21 cellular contexts compared by ENCODE assay signal in the genomic region with DNA sequence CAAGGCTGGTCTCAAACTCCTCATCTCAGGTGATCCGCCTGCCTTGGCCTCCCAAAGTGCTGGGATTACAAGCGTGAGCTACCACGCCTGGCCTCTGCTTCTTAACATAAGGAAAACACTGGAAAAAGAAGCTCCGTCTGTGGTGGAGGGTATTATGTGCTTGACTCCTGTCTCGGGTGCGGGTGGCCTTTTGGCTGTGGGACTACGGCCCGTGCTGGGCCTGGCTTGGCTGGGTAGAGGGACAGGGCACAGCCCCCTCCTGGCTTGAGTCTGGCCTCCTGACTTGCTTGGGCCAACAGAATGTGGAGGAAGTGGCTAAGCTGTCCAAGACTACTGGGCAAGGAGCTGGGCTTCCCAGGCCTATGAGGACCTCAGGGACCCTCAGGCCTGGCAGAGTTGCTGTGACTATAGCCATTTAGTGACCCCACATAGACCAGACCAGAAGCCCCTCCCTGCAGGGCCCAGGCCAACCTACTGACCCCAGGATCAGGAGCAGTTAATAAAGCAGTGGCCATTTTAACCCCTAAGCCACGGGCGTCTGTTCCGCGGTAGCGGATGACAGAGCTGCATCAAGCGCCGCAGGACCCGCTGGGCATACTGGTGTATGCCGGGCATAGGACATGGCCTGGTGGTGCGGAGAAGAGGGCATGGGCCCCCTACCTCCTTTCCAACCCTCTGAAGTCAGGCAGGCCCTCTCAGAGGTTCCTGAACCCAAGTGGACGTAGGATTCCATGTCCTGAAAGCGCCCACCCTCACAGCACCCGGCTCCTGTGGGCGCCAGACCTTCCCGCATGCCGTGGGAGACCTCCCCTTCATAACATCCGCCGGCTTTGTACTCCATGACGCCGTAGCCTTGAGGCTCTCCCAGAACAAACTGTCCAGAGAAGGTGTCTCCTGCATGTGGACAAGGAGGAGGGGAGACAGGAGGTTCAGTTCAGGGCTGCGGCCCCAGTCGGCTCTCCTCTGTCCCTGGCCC. TPM values are rescaled to one million over a fixed set of nuclear protein-coding genes. Genes with fewer than 3 reads are reported as not detected.
DNase-seq lines count a peak whose midpoint lies in the region; ATAC-seq and TF ChIP-seq lines count a peak whose summit lies in the region.
"Had no signal": no experiment of that assay in that cellular context is flagged by ENCODE, and none has a peak within 500 bp of the region (broad histone marks: within the 10 kb centered on the region; RNA-seq: fewer than 3 reads in every experiment).

No MANE protein-coding gene starts in this region.

- DNase-seq in CD14-positive monocyte (ENCODE audit: low spot score): peak; percentile 37
- DNase-seq in GM12864 (ENCODE audit: low read depth): no peak
- DNase-seq in right cardiac atrium: peak in 2 of 3 donors; percentile 12 to 37
- DNase-seq in sigmoid colon: peak; percentile 63
- DNase-seq in NCI-H2081 treated with DMSO at 0.1 percent for 48 hours (lab: John Stamatoyannopoulos, UW): no peak
- no peak for DNase-seq in NCI-H2227 treated with DMSO at 0.1 percent for 48 hours (lab: John Stamatoyannopoulos, UW)
- no peak for DNase-seq in amniotic stem cell (lab: John Stamatoyannopoulos, UW)
- DNase-seq: activated T-cell treated with anti-CD3 and anti-CD28 coated beads, Interleukin-2, amount 50 U/mL, for 72 hours; DMS79; effector CD8-positive, alpha-beta T cell; erythroblast; foreskin melanocyte; GM23248; mesendoderm; MV-4-11; naive B cell; NCI-H1694; T-helper 1 cell had no signal

- H3K9me3 Mint-ChIP-seq in CD14-positive monocyte: no peaks in the 10 kb centered on the region
- H3K9me3 Mint-ChIP-seq: activated naive CD4-positive, alpha-beta T cell treated with anti-CD3 and anti-CD28 coated beads, Interleukin-2, amount 50 U/mL, for 72 hours; activated T-cell treated with anti-CD3 and anti-CD28 coated beads, Interleukin-2, amount 50 U/mL, for 72 hours; naive B cell; stimulated activated effector memory CD8-positive, alpha-beta T cell treated with anti-CD3 and anti-CD28 coated beads, Interleukin-12 subunit alpha, Interleukin-12 subunit beta, amount 100 ng/mL, for 72 hours had no signal

- H3K4me3 Mint-ChIP-seq in CD14-positive monocyte: no peak overlapping the region
- H3K4me3 Mint-ChIP-seq: activated T-cell treated with anti-CD3 and anti-CD28 coated beads, Interleukin-2, amount 50 U/mL, for 72 hours; stimulated activated effector memory CD8-positive, alpha-beta T cell treated with anti-CD3 and anti-CD28 coated beads, Interleukin-12 subunit alpha, Interleukin-12 subunit beta, amount 100 ng/mL, for 72 hours had no signal

- no peak for TF ChIP-seq POLR2A in sigmoid colon (IDR thresholded peaks at IDR 0.05)

- H3K9me3 ChIP-seq in right cardiac atrium (ENCODE audit: control insufficient read depth, low read length): no peaks in the 10 kb centered on the region
- H3K9me3 ChIP-seq in sigmoid colon: no peaks in the 10 kb centered on the region

- H3K27me3 Mint-ChIP-seq in CD14-positive monocyte (ENCODE audit: low read depth in 3 of 3): peaks cover 0 to 3% (median 0%) of the 10 kb centered on the region in 3 donors
- H3K27me3 Mint-ChIP-seq: naive B cell had no signal

- TF ChIP-seq EP300 in sigmoid colon (IDR thresholded peaks at IDR 0.05): no peak

- no peak for TF ChIP-seq CTCF in CD14-positive monocyte (IDR thresholded peaks at IDR 0.05)
- no peak for TF ChIP-seq CTCF in GM12864 (IDR thresholded peaks at IDR 0.05; ENCODE audit: low read depth, low read length, missing control alignments)
- no peak for TF ChIP-seq CTCF in sigmoid colon (IDR thresholded peaks at IDR 0.05)

- no peaks in the 10 kb centered on the region for H3K27me3 ChIP-seq in right cardiac atrium (ENCODE audit: control insufficient read depth, insufficient read depth)
- H3K27me3 ChIP-seq in sigmoid colon: no peaks in the 10 kb centered on the region

- peak overlapping the region in 1 of 7 donors; percentile 55 for H3K27ac Mint-ChIP-seq in CD14-positive monocyte
- H3K27ac Mint-ChIP-seq: activated naive CD4-positive, alpha-beta T cell treated with anti-CD3 and anti-CD28 coated beads, Interleukin-2, amount 50 U/mL, for 72 hours; activated T-cell treated with anti-CD3 and anti-CD28 coated beads, Interleukin-2, amount 50 U/mL, for 72 hours; stimulated activated effector memory CD8-positive, alpha-beta T cell treated with anti-CD3 and anti-CD28 coated beads, Interleukin-12 subunit alpha, Interleukin-12 subunit beta, amount 100 ng/mL, for 72 hours had no signal

- intact Hi-C loops in CD14-positive monocyte (cut with micrococcal nuclease) (no loop called here), right cardiac atrium (cut with DNase I) (no loop called here), sigmoid colon (cut with DNase I) (no loop called here)

- H3K36me3 ChIP-seq in sigmoid colon: peaks cover 0 to 10% (median 0%) of the 10 kb centered on the region in 4 donors

- WGBS in right cardiac atrium: 94% methylated on average over 30 of the region's 30 CpGs
- WGBS in sigmoid colon, 2 donors: 96 to 97% methylated on average over 30 of the region's 30 CpGs

- H3K4me1 ChIP-seq in right cardiac atrium (ENCODE audit: control insufficient read depth, insufficient read depth, low read length) (no peaks in the 10 kb centered on the region), sigmoid colon (peaks cover 0 to 17% (median 14%) of the 10 kb centered on the region in 4 donors)
- H3K4me1 ChIP-seq: parathyroid adenoma had no signal

- peak overlapping the region; percentile 54 for H3K4me3 ChIP-seq in GM12864 (ENCODE audit: low read depth, low read length)
- no peak overlapping the region for H3K4me3 ChIP-seq in right cardiac atrium (ENCODE audit: low read length)
- H3K4me3 ChIP-seq in sigmoid colon: no peak overlapping the region
- H3K4me3 ChIP-seq: GM23248 had no signal

- ATAC-seq in right cardiac atrium: no peak
- ATAC-seq: activated naive CD4-positive, alpha-beta T cell treated with anti-CD3 and anti-CD28 coated beads, Interleukin-2, amount 50 U/mL, for 72 hours; activated T-cell treated with anti-CD3 and anti-CD28 coated beads, Interleukin-2, amount 50 U/mL, for 72 hours; stimulated activated effector memory CD8-positive, alpha-beta T cell treated with anti-CD3 and anti-CD28 coated beads, Interleukin-12 subunit alpha, Interleukin-12 subunit beta, amount 100 ng/mL, for 72 hours had no signal

- no peaks in the 10 kb centered on the region for H3K36me3 Mint-ChIP-seq in CD14-positive monocyte
- H3K36me3 Mint-ChIP-seq: activated naive CD4-positive, alpha-beta T cell treated with anti-CD3 and anti-CD28 coated beads, Interleukin-2, amount 50 U/mL, for 72 hours; naive B cell had no signal

- H3K4me1 Mint-ChIP-seq in CD14-positive monocyte: peaks cover 9% of the 10 kb centered on the region

- no peak overlapping the region for H3K27ac ChIP-seq in right cardiac atrium (ENCODE audit: low read length)
- no peak overlapping the region for H3K27ac ChIP-seq in sigmoid colon
- H3K27ac ChIP-seq: GM23248, parathyroid adenoma had no signal

RNA-seq across cellular contexts. Expression of gene MORN1, which starts 4.4 kb away (rescaled TPM):
- polyA plus RNA-seq in CD14-positive monocyte (1 to 10 TPM; 1.5 to 1.7 TPM), right cardiac atrium (4.1 TPM), sigmoid colon (1 to 10 TPM; 2.4 to 9.1 (median 2.5) TPM)
- total RNA-seq in right cardiac atrium (1 to 10 TPM; 3.2 to 5.1 (median 4.2) TPM), sigmoid colon (1 to 10 TPM; 6.2 to 9.1 (median 6.7) TPM)

RNA-seq across cellular contexts. Expression of gene RER1, which starts 4.7 kb away (rescaled TPM):
- polyA plus RNA-seq in CD14-positive monocyte: 100 to 1,000 TPM; 193 to 235 TPM
- 10 to 100 TPM; 83.6 to 93.9 (median 89.6) TPM for total RNA-seq in right cardiac atrium
- 50.3 TPM for polyA plus RNA-seq in right cardiac atrium
- 10 to 100 TPM; 49.0 to 56.2 (median 50.7) TPM for total RNA-seq in sigmoid colon
- 100 to 1,000 TPM in 1 of 3 donors, 10 to 100 TPM in 2; 40.8 to 113 (median 52.2) TPM for polyA plus RNA-seq in sigmoid colon

RNA-seq across cellular contexts. Expression of gene PEX10, which starts 25.4 kb away (rescaled TPM):
- polyA plus RNA-seq in CD14-positive monocyte (10 to 100 TPM in 1 of 2 donors, 1 to 10 TPM in 1; 8.2 to 10.5 TPM), right cardiac atrium (16.0 TPM), sigmoid colon (10 to 100 TPM in 2 of 3 donors, 1 to 10 TPM in 1; 9.9 to 21.9 (median 12.6) TPM)
- total RNA-seq in right cardiac atrium (10 to 100 TPM; 11.4 to 15.5 (median 13.6) TPM), sigmoid colon (10 to 100 TPM; 12.8 to 17.0 (median 15.0) TPM)

Comparison
In these comparisons a context has a peak if more than half of its experiments do, and no peak if none do; other contexts are left out.
1. DNase-seq: peak in CD14-positive monocyte (single experiment), right cardiac atrium (2 of 3) and sigmoid colon (single experiment); none in GM12864 (single experiment), NCI-H2081 treated with DMSO at 0.1 percent for 48 hours (single experiment), NCI-H2227 treated with DMSO at 0.1 percent for 48 hours (single experiment) and amniotic stem cell (single experiment).